In the genomic region with DNA sequence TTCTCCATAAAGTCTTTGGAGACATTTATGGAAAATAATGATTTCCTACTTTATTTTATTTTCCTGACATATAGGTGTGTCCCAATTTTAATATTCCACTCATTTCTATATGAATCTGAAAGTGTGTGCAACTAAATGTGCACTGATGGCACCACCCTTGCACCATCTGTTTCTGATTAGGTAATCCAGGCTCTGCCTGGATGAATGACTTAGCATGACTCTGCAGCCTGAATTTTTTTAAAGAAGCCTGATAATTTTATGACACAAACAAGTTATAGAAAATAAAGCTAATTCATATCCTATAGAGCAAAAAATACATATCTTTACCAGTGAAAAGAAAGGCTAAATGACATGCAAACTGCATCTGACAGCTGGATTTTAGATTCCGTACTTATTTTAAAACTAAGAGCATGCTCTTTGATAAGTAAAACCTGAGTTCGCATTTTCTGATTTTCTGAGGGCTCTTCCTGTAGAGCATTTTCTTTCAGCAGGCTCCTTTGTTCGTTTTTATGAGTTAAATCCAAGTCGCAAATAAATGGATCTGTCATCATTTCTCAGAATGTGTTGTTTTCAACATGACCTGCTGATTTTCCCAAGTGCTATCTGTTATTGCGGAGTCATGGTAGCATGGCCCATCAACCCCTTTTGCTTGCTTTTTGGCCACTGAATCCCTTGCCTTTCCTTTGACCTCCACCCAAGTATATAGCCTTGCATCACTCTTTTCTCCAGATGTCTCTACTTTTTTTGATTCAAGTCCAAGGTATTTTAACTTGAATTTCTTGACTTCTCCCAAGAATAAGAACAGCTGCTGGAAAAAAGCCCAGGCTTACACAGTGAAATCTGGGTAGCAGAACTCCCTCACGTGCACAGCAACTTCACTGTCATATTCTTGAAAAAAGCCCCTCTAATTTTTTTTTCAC, we compare ENCODE assay signal across 9 cellular contexts. TPM values are rescaled to one million over a fixed set of nuclear protein-coding genes. Genes with fewer than 3 reads are reported as not detected.
DNase-seq lines count a peak whose midpoint lies in the region; ATAC-seq and TF ChIP-seq lines count a peak whose summit lies in the region.
"Had no signal": no experiment of that assay in that cellular context is flagged by ENCODE, and none has a peak within 500 bp of the region (broad histone marks: within the 10 kb centered on the region; RNA-seq: fewer than 3 reads in every experiment).

No MANE protein-coding gene starts in this region.

- intact Hi-C loops in upper lobe of right lung (cut with DNase I) = no loop called here
- intact Hi-C loops in Calu3 (cut with micrococcal nuclease; ENCODE audit: unreplicated experiment) = no loop called here

- H3K27ac Mint-ChIP-seq in Calu3 (ENCODE audit: unreplicated experiment) = no peak overlapping the region

- no peaks in the 10 kb centered on the region for H3K36me3 Mint-ChIP-seq in Calu3 (ENCODE audit: insufficient read depth, unreplicated experiment)

- H3K9me3 ChIP-seq in upper lobe of right lung = no peaks in the 10 kb centered on the region

- in situ Hi-C loops in astrocyte of the cerebellum (cut with HindIII; ENCODE audit: low sequenced_read_pairs) = no loop called here

- DNase-seq in HS-5 (ENCODE audit: low read depth) (peak; percentile 78), astrocyte of the cerebellum (ENCODE audit: low read depth) (peak; percentile 84), hepatic stellate cell (ENCODE audit: low spot score) (peak; percentile 4), upper lobe of right lung (no peak), foreskin melanocyte (no peak), Calu3 (no peak), HK-2 (ENCODE audit: unreplicated experiment) (no peak)
- DNase-seq: effector memory CD4-positive, alpha-beta T cell had no signal

- H3K27ac ChIP-seq in upper lobe of right lung = no peak overlapping the region

- peak; percentile 32 for ATAC-seq in upper lobe of right lung
- ATAC-seq in HG02970 (IDR thresholded peaks at IDR 0.05; ENCODE audit: low FRiP score, unreplicated experiment) = no peak

- no peaks in the 10 kb centered on the region for H3K36me3 ChIP-seq in upper lobe of right lung

- CTCF ChIA-PET in Calu3 (lab: Charles Lee) = no interaction called here

- no TSS peak for BruUV-seq in Calu3 (replicated peaks; lab: Mats Ljungman, UMichigan)

- H3K9me3 Mint-ChIP-seq in Calu3 (ENCODE audit: low read depth, unreplicated experiment) = peaks cover 3% of the 10 kb centered on the region

- H3K27me3 ChIP-seq in upper lobe of right lung = no peaks in the 10 kb centered on the region

- H3K4me1 ChIP-seq in upper lobe of right lung = no peaks in the 10 kb centered on the region

- H3K4me1 Mint-ChIP-seq in Calu3 (ENCODE audit: low read depth, unreplicated experiment) = no peaks in the 10 kb centered on the region

- no peaks in the 10 kb centered on the region for H3K27me3 Mint-ChIP-seq in Calu3 (ENCODE audit: unreplicated experiment)

- no peak for TF ChIP-seq CTCF in astrocyte of the cerebellum (IDR thresholded peaks at IDR 0.05; ENCODE audit: low read depth, low read length, missing control alignments)
- no peak for TF ChIP-seq CTCF in upper lobe of right lung (IDR thresholded peaks at IDR 0.05)
- no peak for TF ChIP-seq CTCF in Calu3 (IDR thresholded peaks at IDR 0.05; ENCODE audit: unreplicated experiment)

- no peak overlapping the region for H3K4me3 Mint-ChIP-seq in Calu3 (ENCODE audit: low read depth, unreplicated experiment)

- H3K4me3 ChIP-seq in astrocyte of the cerebellum (ENCODE audit: low read depth, low read length) (no peak overlapping the region), upper lobe of right lung (no peak overlapping the region)

RNA-seq across cellular contexts. Expression of gene LYPLAL1, which starts 52.8 kb away (rescaled TPM):
- 33.2 TPM for total RNA-seq in upper lobe of right lung
- total RNA-seq in Calu3 (2022) = 50.0 and 57.6 TPM in 2 replicates

Comparison
In these comparisons a context has a peak if more than half of its experiments do, and no peak if none do; other contexts are left out.
1. DNase-seq: peak in HS-5 (single experiment), astrocyte of the cerebellum (single experiment) and hepatic stellate cell (single experiment); none in upper lobe of right lung (single experiment), foreskin melanocyte (single experiment), Calu3 (single experiment) and HK-2 (single experiment).